ENCODE assay signal across 8 cellular contexts in genomic region chr9:93955356-93956182, GRCh38. TPM values are rescaled to one million over a fixed set of nuclear protein-coding genes. Genes with fewer than 3 reads are reported as not detected.
DNase-seq lines count a peak whose midpoint lies in the region; ATAC-seq and TF ChIP-seq lines count a peak whose summit lies in the region.

No MANE protein-coding gene starts in this region.

- H3K9ac ChIP-seq in parathyroid adenoma: no peak overlapping the region

- POLR2A ChIA-PET in MCF 10A (lab: Yijun Ruan, JAX) (interaction anchor here (0.7 kb wide), 1 partner anchor 105 kb away, joined by 3 read pairs; no protein-coding TSS in a partner anchor), Caco-2 (lab: Charles Lee) (no interaction called here)

- H3K27me3 Mint-ChIP-seq in MCF 10A (ENCODE audit: insufficient read depth, unreplicated experiment) (peaks cover 36% of the 10 kb centered on the region), Caco-2 (ENCODE audit: insufficient read depth, unreplicated experiment) (peaks cover 4% of the 10 kb centered on the region)

- H3K9me3 Mint-ChIP-seq in MCF 10A (ENCODE audit: unreplicated experiment) (no peaks in the 10 kb centered on the region), Caco-2 (ENCODE audit: unreplicated experiment) (no peaks in the 10 kb centered on the region)

- H3K27ac Mint-ChIP-seq in MCF 10A (ENCODE audit: low read depth, unreplicated experiment) (peak overlapping the region; percentile 24), Caco-2 (ENCODE audit: unreplicated experiment) (no peak overlapping the region)

- ATAC-seq in GM18861 (IDR thresholded peaks at IDR 0.05; ENCODE audit: unreplicated experiment) (no peak), GM21737 (IDR thresholded peaks at IDR 0.05; ENCODE audit: unreplicated experiment) (no peak)

- H3K36me3 ChIP-seq in parathyroid adenoma (ENCODE audit: control insufficient read depth, insufficient read depth, low read length) (no peaks in the 10 kb centered on the region), Caco-2 (ENCODE audit: control insufficient read depth, insufficient read depth, low read length) (no peaks in the 10 kb centered on the region)

- DNase-seq in DMS79 (lab: John Stamatoyannopoulos, UW): peak; percentile 16
- DNase-seq in NCI-H2227 (lab: John Stamatoyannopoulos, UW; ENCODE audit: unreplicated experiment): peak; percentile 76
- DNase-seq in MCF 10A (ENCODE audit: unreplicated experiment): no peak
- DNase-seq in Caco-2: no peak
- no peak for DNase-seq in globus pallidus (ENCODE audit: low spot score)

- H3K27me3 ChIP-seq in parathyroid adenoma (ENCODE audit: control insufficient read depth, insufficient read depth, low read length) (peaks cover 22% of the 10 kb centered on the region), Caco-2 (replicated peaks; ENCODE audit: control insufficient read depth, insufficient read depth, low read length) (no peaks in the 10 kb centered on the region)

- H3K27ac ChIP-seq in parathyroid adenoma: no peak overlapping the region

- peak overlapping the region; percentile 67 for H3K4me2 ChIP-seq in parathyroid adenoma (ENCODE audit: low read length)

- H3K4me3 Mint-ChIP-seq in MCF 10A (ENCODE audit: unreplicated experiment) (no peak overlapping the region), Caco-2 (ENCODE audit: unreplicated experiment) (no peak overlapping the region)

- no peaks in the 10 kb centered on the region for H3K36me3 Mint-ChIP-seq in MCF 10A (ENCODE audit: insufficient read depth, unreplicated experiment)
- no peaks in the 10 kb centered on the region for H3K36me3 Mint-ChIP-seq in Caco-2 (ENCODE audit: insufficient read depth, unreplicated experiment)

- H3K4me1 Mint-ChIP-seq in MCF 10A (ENCODE audit: insufficient read depth, unreplicated experiment) (no peaks in the 10 kb centered on the region), Caco-2 (ENCODE audit: low read depth, unreplicated experiment) (no peaks in the 10 kb centered on the region)

- no peaks in the 10 kb centered on the region for H3K79me2 ChIP-seq in parathyroid adenoma

- no peaks in the 10 kb centered on the region for H3K9me3 ChIP-seq in parathyroid adenoma (ENCODE audit: control insufficient read depth, low read length)
- no peaks in the 10 kb centered on the region for H3K9me3 ChIP-seq in Caco-2

- intact Hi-C loops in MCF 10A (cut with micrococcal nuclease) (no loop called here), Caco-2 (cut with micrococcal nuclease; ENCODE audit: unreplicated experiment) (no loop called here)

- H3K4me3 ChIP-seq in parathyroid adenoma (ENCODE audit: low read depth, low read length) (no peak overlapping the region), Caco-2 (ENCODE audit: low read depth, low read length) (no peak overlapping the region)

- H3K4me1 ChIP-seq in parathyroid adenoma: no peaks in the 10 kb centered on the region
- H3K4me1 ChIP-seq in Caco-2: no peaks in the 10 kb centered on the region

- H2AFZ ChIP-seq in parathyroid adenoma: peak overlapping the region; percentile 53

- CTCF ChIA-PET in MCF 10A (lab: Yijun Ruan, JAX): interaction anchor here (0.6 to 2.2 kb wide), 3 partner anchors 17 to 292 kb away, joined by 3 to 11 read pairs (median 4); no protein-coding TSS in a partner anchor
- CTCF ChIA-PET in Caco-2 (lab: Charles Lee): no interaction called here

- TF ChIP-seq CTCF in MCF 10A (IDR thresholded peaks at IDR 0.05; ENCODE audit: unreplicated experiment) (no peak), parathyroid adenoma (IDR thresholded peaks at IDR 0.05) (no peak), Caco-2 (IDR thresholded peaks at IDR 0.05; ENCODE audit: insufficient read depth in 1 of 2, low read depth in 1 of 2, low read length in 1 of 2, severe bottlenecking in 1 of 2, unreplicated experiment in 1 of 2) (no peak)

- BruUV-seq in MCF 10A (replicated peaks; lab: Mats Ljungman, UMichigan) (no TSS peak), Caco-2 (replicated peaks; lab: Mats Ljungman, UMichigan) (no TSS peak)

RNA-seq across cellular contexts. Expression of gene BARX1, which starts 0.4 kb away (rescaled TPM):
- 0.23 TPM in 1 of 2 replicates, not detected in the other for total RNA-seq in MCF 10A (2022)
- not detected in 2 replicates for total RNA-seq in Caco-2 (2022)

Comparison
In these comparisons a context has a peak if more than half of its experiments do, and no peak if none do; other contexts are left out.
1. DNase-seq: peak in DMS79 (single experiment) and NCI-H2227 (single experiment); none in MCF 10A (single experiment), Caco-2 (0 of 2) and globus pallidus (single experiment).